Comparison of ENCODE assay signal across 8 cellular contexts in the genomic region with DNA sequence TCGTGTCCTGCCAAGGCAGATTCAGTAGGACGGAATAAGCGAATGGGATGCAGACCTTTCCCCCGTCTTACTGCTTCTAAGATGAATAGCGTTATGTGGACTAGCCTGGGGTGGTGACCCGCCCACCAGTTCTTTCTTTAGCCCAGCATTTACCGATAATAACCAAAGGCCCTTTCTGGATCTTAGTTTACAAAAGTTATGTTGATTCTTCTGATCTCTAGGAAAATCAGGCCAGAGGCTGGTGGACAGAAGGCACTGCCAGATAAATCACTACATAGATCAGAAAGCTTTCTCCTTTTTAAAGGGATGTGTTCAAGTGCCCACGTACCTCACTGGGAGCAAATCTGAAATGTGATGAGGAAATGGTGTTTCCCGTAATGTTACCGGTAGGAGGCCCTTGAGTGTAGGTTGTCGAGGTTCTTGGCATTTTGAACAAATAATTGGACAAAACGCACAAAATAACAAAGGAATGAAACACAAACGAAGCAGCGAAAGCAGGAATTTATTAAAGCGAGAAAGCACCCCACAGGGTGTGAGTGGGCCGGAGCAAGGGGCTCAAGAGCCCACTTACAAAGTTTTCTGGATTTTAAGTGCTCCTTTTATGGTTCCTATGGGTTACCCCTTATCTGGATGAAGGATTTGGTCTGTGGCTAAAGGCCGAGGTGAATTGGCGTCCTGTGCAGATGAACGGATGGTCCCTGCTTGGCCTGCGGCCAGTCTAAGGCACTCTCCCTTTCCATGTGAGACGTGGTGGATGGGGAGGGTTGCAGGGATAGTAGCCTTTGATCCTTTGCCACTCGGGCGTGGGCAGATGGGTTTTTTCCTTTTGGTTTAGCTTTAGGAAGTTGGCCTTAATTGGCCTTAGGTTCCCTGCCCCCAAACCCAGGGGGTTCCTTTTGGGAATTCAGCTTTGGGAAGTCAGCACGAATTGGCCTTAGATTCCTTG. TPM values are rescaled to one million over a fixed set of nuclear protein-coding genes. Genes with fewer than 3 reads are reported as not detected.
A peak's percentile ranks its signal among the peaks of the same experiment; 100 is the strongest.
DNase-seq lines count a peak whose midpoint lies in the region; FAIRE-seq and TF ChIP-seq lines count a peak whose summit lies in the region.

No MANE protein-coding gene starts in this region.

- no peak for TF ChIP-seq POLR2A in ovary (IDR thresholded peaks at IDR 0.05)

- H3K9me3 ChIP-seq in SK-N-SH (no peaks in the 10 kb centered on the region), ovary (no peaks in the 10 kb centered on the region)

- 4% methylated on average over 20 of the region's 24 CpGs for WGBS in SK-N-SH (ENCODE audit: low lambda C conversion rate)
- WGBS in ovary, 3 donors = 1 to 2% (median 2%) methylated on average over 24 of the region's 24 CpGs

- CTCF ChIA-PET in SK-N-SH (lab: Yijun Ruan, JAX) = interaction anchor here (0.9 to 3.2 kb wide), 6 partner anchors 33 to 291 kb away, joined by 3 to 18 read pairs (median 4); partner anchors contain the start of gene TRIP4

- DNase-seq in GM12864 (ENCODE audit: low read depth) (no peak), SK-N-SH (peak; percentile 38), epithelial cell of proximal tubule (ENCODE audit: low read depth) (no peak), ovary (peak in 2 of 5 donors; percentile 35 to 52), HTR-8/SVneo (ENCODE audit: insufficient read length, low spot score) (no peak), NCI-H128 (lab: John Stamatoyannopoulos, UW; ENCODE audit: unreplicated experiment) (no peak)
- DNase-seq in stimulated activated CD4-positive, alpha-beta T cell treated with anti-CD3 and anti-CD28 coated beads, Interleukin-4, amount 100 ng/mL, for 4 hours = no peak

- H3K79me2 ChIP-seq in ACC112 (ENCODE audit: control insufficient read depth, insufficient read depth, low read length, unreplicated experiment) (peaks cover 83% of the 10 kb centered on the region), SK-N-SH (ENCODE audit: insufficient read depth) (peaks cover 88% of the 10 kb centered on the region)

- TF ChIP-seq EP300 in SK-N-SH (IDR thresholded peaks at IDR 0.05; ENCODE audit: borderline replicate concordance in 1 of 2, low read depth in 1 of 2, low read length in 1 of 2) = no peak
- TF ChIP-seq EP300 in ovary (IDR thresholded peaks at IDR 0.05) = no peak

- TF ChIP-seq CTCF in GM12864 (IDR thresholded peaks at IDR 0.05; ENCODE audit: low read depth, low read length, missing control alignments) (no peak), SK-N-SH (IDR thresholded peaks at IDR 0.05) (peak; percentile 34; the same call in 1 of the 2 replicates), epithelial cell of proximal tubule (conservative IDR thresholded peaks at IDR 0.05; ENCODE audit: low read depth, low read length) (peak; percentile 46), ovary (IDR thresholded peaks at IDR 0.05) (no peak)

- H3K27ac ChIP-seq in ACC112 (ENCODE audit: low read depth, low read length) (peak overlapping the region; percentile 57), SK-N-SH (ENCODE audit: low read depth in 2 of 2, low read length in 1 of 2) (peak overlapping the region; percentile 75 to 94; a peak in 3 of 4 replicates), ovary (no peak overlapping the region)

- intact Hi-C loops in ovary (cut with DNase I) = no loop called here

- no peaks in the 10 kb centered on the region for H3K27me3 ChIP-seq in ACC112 (ENCODE audit: insufficient read depth, low read length)
- H3K27me3 ChIP-seq in SK-N-SH (ENCODE audit: insufficient read depth) = no peaks in the 10 kb centered on the region
- no peaks in the 10 kb centered on the region for H3K27me3 ChIP-seq in ovary

- no peaks in the 10 kb centered on the region for H3K36me3 ChIP-seq in ACC112 (ENCODE audit: insufficient read depth, low read length)
- peaks cover 0 to 5% of the 10 kb centered on the region in 2 experiments for H3K36me3 ChIP-seq in SK-N-SH (replicated peaks in 1 of 2; ENCODE audit: control insufficient read depth in 1 of 2, insufficient read depth in 2 of 2, low read length in 1 of 2)
- H3K36me3 ChIP-seq in ovary = no peaks in the 10 kb centered on the region

- H3K4me3 ChIP-seq in ACC112 (ENCODE audit: low read depth, low read length) = peak overlapping the region; percentile 98
- H3K4me3 ChIP-seq in GM12864 (ENCODE audit: low read depth, low read length) = peak overlapping the region; percentile 71
- H3K4me3 ChIP-seq in SK-N-SH (ENCODE audit: low read depth in 2 of 2, low read length in 1 of 2) = peak overlapping the region; percentile 88 to 89
- H3K4me3 ChIP-seq in epithelial cell of proximal tubule (ENCODE audit: low read depth, low read length) = peak overlapping the region; percentile 94
- H3K4me3 ChIP-seq in ovary = peak overlapping the region; percentile 94

- H2AFZ ChIP-seq in ACC112 (ENCODE audit: low read length, unreplicated experiment) (peak overlapping the region; percentile 16), SK-N-SH (ENCODE audit: low read depth) (peak overlapping the region; percentile 75; the same call in 1 of the 2 replicates)

- peaks cover 21% of the 10 kb centered on the region for H3F3A ChIP-seq in SK-N-SH (replicated peaks; ENCODE audit: insufficient read depth)

- TF ChIP-seq RAD21 in SK-N-SH (IDR thresholded peaks at IDR 0.05; ENCODE audit: low read length) = no peak

- no peak for FAIRE-seq in HTR-8/SVneo (lab: Jason Lieb, UNC)

- peak overlapping the region; percentile 87 for H3K9ac ChIP-seq in SK-N-SH

- POLR2A ChIA-PET in SK-N-SH (lab: Yijun Ruan, JAX) = interaction anchor here (1.9 kb wide), 1 partner anchor 50 kb away, joined by 7 read pairs; no protein-coding TSS in a partner anchor

- peak overlapping the region; percentile 92 for H3K4me2 ChIP-seq in SK-N-SH

- no peaks in the 10 kb centered on the region for H3K9me2 ChIP-seq in SK-N-SH

- H4K20me1 ChIP-seq in SK-N-SH (ENCODE audit: insufficient read depth) = peaks cover 51% of the 10 kb centered on the region

- H3K4me1 ChIP-seq in ACC112 (ENCODE audit: control insufficient read depth, insufficient read depth, low read length, unreplicated experiment) (peaks cover 29% of the 10 kb centered on the region), SK-N-SH (ENCODE audit: control insufficient read depth in 1 of 2, insufficient read depth in 2 of 2, low read depth in 1 of 2, low read length in 1 of 2) (peaks cover 17 to 23% of the 10 kb centered on the region in 2 experiments; a peak in 3 of 4 replicates), ovary (ENCODE audit: insufficient read depth) (peaks cover 17% of the 10 kb centered on the region)

TF ChIP-seq in SK-N-SH, 30 proteins besides CTCF, POLR2A, EP300 and RAD21:
- TF ChIP-seq MXI1 (IDR thresholded peaks at IDR 0.05; ENCODE audit: low read depth, low read length) = peak; percentile 35; the same call in 1 of the 2 replicates
- no peak for TF ChIP-seq TCF12 (IDR thresholded peaks at IDR 0.05)

RNA-seq across cellular contexts. Expression of gene SNX1, which starts 1.0 kb away (rescaled TPM):
- polyA plus RNA-seq in SK-N-SH (2012; rRNA removed) = 80.7 and 95.7 TPM in 2 replicates
- 80.3 and 80.8 TPM in 2 replicates for polyA plus RNA-seq in SK-N-SH (2012; cell fraction: cytosol; rRNA removed)
- 172 and 256 TPM in 2 replicates for polyA plus RNA-seq in SK-N-SH (2012; cell fraction: nucleus; rRNA removed)
- 15.3 and 25.7 TPM in 2 replicates for total RNA-seq in epithelial cell of proximal tubule
- total RNA-seq in ovary = 100 to 1,000 TPM in 5 of 7 donors, 10 to 100 TPM in 2; 57.9 to 139 (median 126) TPM
- 100 to 1,000 TPM in 1 of 2 donors, 10 to 100 TPM in 1; 51.5 to 120 TPM for polyA plus RNA-seq in ovary

RNA-seq across cellular contexts. Expression of gene CIAO2A, which starts 3.1 kb away (rescaled TPM):
- polyA plus RNA-seq in SK-N-SH (2012; rRNA removed) (53.0 and 65.3 TPM in 2 replicates), ovary (10 to 100 TPM; 32.9 to 43.8 TPM)
- 76.9 and 96.9 TPM in 2 replicates for polyA plus RNA-seq in SK-N-SH (2012; cell fraction: cytosol; rRNA removed)
- polyA plus RNA-seq in SK-N-SH (2012; cell fraction: nucleus; rRNA removed) = 16.5 and 20.9 TPM in 2 replicates
- total RNA-seq in epithelial cell of proximal tubule (92.3 and 101 TPM in 2 replicates), ovary (10 to 100 TPM; 13.2 to 34.9 (median 17.8) TPM)

RNA-seq across cellular contexts. Expression of gene DAPK2, which starts 50.5 kb away (rescaled TPM):
- polyA plus RNA-seq in SK-N-SH (2012; rRNA removed) (1.2 and 1.4 TPM in 2 replicates), ovary (1 to 10 TPM; 2.5 to 2.7 TPM)
- 0.63 and 0.94 TPM in 2 replicates for polyA plus RNA-seq in SK-N-SH (2012; cell fraction: cytosol; rRNA removed)
- 3.1 and 3.7 TPM in 2 replicates for polyA plus RNA-seq in SK-N-SH (2012; cell fraction: nucleus; rRNA removed)
- total RNA-seq in epithelial cell of proximal tubule (0.07 and 7.3 TPM in 2 replicates), ovary (1 to 10 TPM in 6 of 7 donors, under 1 TPM in 1; 0.77 to 6.2 (median 1.7) TPM)

RNA-seq across cellular contexts. Expression of gene SNX22, which starts 54.8 kb away (rescaled TPM):
- polyA plus RNA-seq in SK-N-SH (2012; rRNA removed) (0.94 and 1.2 TPM in 2 replicates), ovary (under 1 TPM; 0.07 to 0.81 TPM)
- polyA plus RNA-seq in SK-N-SH (2012; cell fraction: cytosol; rRNA removed) = 0.31 and 0.42 TPM in 2 replicates
- polyA plus RNA-seq in SK-N-SH (2012; cell fraction: nucleus; rRNA removed) = 4.0 and 4.1 TPM in 2 replicates
- total RNA-seq in epithelial cell of proximal tubule (0.86 and 1.2 TPM in 2 replicates), ovary (1 to 10 TPM in 1 of 7 donors, under 1 TPM in 5, not detected in 1; 0.15 to 2.3 (median 0.28) TPM)

Comparison
In these comparisons a context has a peak if more than half of its experiments do, and no peak if none do; other contexts are left out.
1. H3K27ac ChIP-seq: peak in ACC112 (single experiment) and SK-N-SH (2 of 2); none in ovary (0 of 2).
2. CTCF ChIP-seq: peak in SK-N-SH (single experiment) and epithelial cell of proximal tubule (single experiment); none in GM12864 (single experiment) and ovary (0 of 3).
3. Peak in every context shown above with its lines, with median percentiles within 50 percentile points of each other: H3K4me3 ChIP-seq.